ENCODE assay signal across 16 cellular contexts in genomic region chr3:168801792-168802191, GRCh38.
DNase-seq lines count a peak whose midpoint lies in the region; ATAC-seq, FAIRE-seq and TF ChIP-seq lines count a peak whose summit lies in the region.
"Had no signal": no experiment of that assay in that cellular context is flagged by ENCODE, and none has a peak within 500 bp of the region (broad histone marks: within the 10 kb centered on the region; RNA-seq: fewer than 3 reads in every experiment).

No MANE protein-coding gene starts in this region.

- WGBS in psoas muscle, 3 donors: 72 to 88% (median 81%) methylated on average over 1 of the region's 1 CpG

- H3K9me3 Mint-ChIP-seq in HFFc6: no peaks in the 10 kb centered on the region
- peaks cover 0 to 2% (median 0%) of the 10 kb centered on the region in 9 donors for H3K9me3 Mint-ChIP-seq in naive thymus-derived CD8-positive, alpha-beta T cell

- H3K4me3 Mint-ChIP-seq in HFFc6: 0 out of 2 replicates have a peak overlapping the region, but pooled peaks have one; percentile 7
- H3K4me3 Mint-ChIP-seq in naive thymus-derived CD8-positive, alpha-beta T cell: no peak overlapping the region
- H3K4me3 Mint-ChIP-seq: IgD-negative memory B cell had no signal

- peak overlapping the region; percentile 51 for H2AFZ ChIP-seq in ACC112 (ENCODE audit: low read length, unreplicated experiment)
- H2AFZ ChIP-seq: hepatocyte had no signal

- H3K4me1 ChIP-seq in ACC112 (ENCODE audit: control insufficient read depth, insufficient read depth, low read length, unreplicated experiment) (peaks cover 41% of the 10 kb centered on the region), psoas muscle (no peaks in the 10 kb centered on the region), colonic mucosa (no peaks in the 10 kb centered on the region)

- H3K27ac Mint-ChIP-seq in HFFc6: peak overlapping the region; percentile 76
- no peak overlapping the region for H3K27ac Mint-ChIP-seq in naive thymus-derived CD8-positive, alpha-beta T cell
- H3K27ac Mint-ChIP-seq: activated naive CD4-positive, alpha-beta T cell treated with anti-CD3 and anti-CD28 coated beads, Interleukin-2, amount 50 U/mL, for 72 hours; IgD-negative memory B cell had no signal

- no peak for ATAC-seq in naive thymus-derived CD8-positive, alpha-beta T cell
- no peak for ATAC-seq in psoas muscle
- ATAC-seq: activated naive CD4-positive, alpha-beta T cell treated with anti-CD3 and anti-CD28 coated beads, Interleukin-2, amount 50 U/mL, for 72 hours; Right ventricle myocardium inferior had no signal

- H3K36me3 Mint-ChIP-seq in HFFc6 (ENCODE audit: low read depth): no peaks in the 10 kb centered on the region
- no peaks in the 10 kb centered on the region for H3K36me3 Mint-ChIP-seq in naive thymus-derived CD8-positive, alpha-beta T cell
- H3K36me3 Mint-ChIP-seq: activated naive CD4-positive, alpha-beta T cell treated with anti-CD3 and anti-CD28 coated beads, Interleukin-2, amount 50 U/mL, for 72 hours; IgD-negative memory B cell had no signal

- no peaks in the 10 kb centered on the region for H3K36me3 ChIP-seq in ACC112 (ENCODE audit: insufficient read depth, low read length)
- H3K36me3 ChIP-seq in bronchial epithelial cell (ENCODE audit: control insufficient read depth, insufficient read depth, low read length): no peaks in the 10 kb centered on the region
- no peaks in the 10 kb centered on the region for H3K36me3 ChIP-seq in psoas muscle (ENCODE audit: insufficient read depth in 1 of 2, low read depth in 1 of 2)
- no peaks in the 10 kb centered on the region for H3K36me3 ChIP-seq in colonic mucosa

- POLR2A ChIA-PET in naive thymus-derived CD8-positive, alpha-beta T cell (lab: Charles Lee): no interaction called here

- no peak overlapping the region for H3K9ac ChIP-seq in colonic mucosa (ENCODE audit: low read depth in 2 of 2, low read length in 2 of 2)

- intact Hi-C loops in psoas muscle (cut with DNase I): no loop called here
- intact Hi-C loops in colonic mucosa (cut with DNase I): no loop called here

- H3K4me1 Mint-ChIP-seq in HFFc6 (ENCODE audit: low read depth): peaks cover 49% of the 10 kb centered on the region
- H3K4me1 Mint-ChIP-seq in naive thymus-derived CD8-positive, alpha-beta T cell: no peaks in the 10 kb centered on the region
- H3K4me1 Mint-ChIP-seq: IgD-negative memory B cell had no signal

- H3K27ac ChIP-seq in ACC112 (ENCODE audit: low read depth, low read length): no peak overlapping the region
- H3K27ac ChIP-seq in psoas muscle: no peak overlapping the region
- H3K27ac ChIP-seq in colonic mucosa: no peak overlapping the region
- H3K27ac ChIP-seq: hepatocyte had no signal

- H3K79me2 ChIP-seq in ACC112 (ENCODE audit: control insufficient read depth, insufficient read depth, low read length, unreplicated experiment): no peaks in the 10 kb centered on the region
- H3K79me2 ChIP-seq: hepatocyte had no signal

- H3K27me3 ChIP-seq in ACC112 (ENCODE audit: insufficient read depth, low read length) (no peaks in the 10 kb centered on the region), bronchial epithelial cell (ENCODE audit: control insufficient read depth, insufficient read depth, low read length) (no peaks in the 10 kb centered on the region), psoas muscle (ENCODE audit: insufficient read depth in 3 of 3, low read length in 2 of 3) (no peaks in the 10 kb centered on the region), colonic mucosa (no peaks in the 10 kb centered on the region)
- H3K27me3 ChIP-seq: hepatocyte had no signal

- no peaks in the 10 kb centered on the region for H3K27me3 Mint-ChIP-seq in HFFc6 (ENCODE audit: insufficient read depth)
- H3K27me3 Mint-ChIP-seq in naive thymus-derived CD8-positive, alpha-beta T cell: peaks cover 0 to 1% (median 0%) of the 10 kb centered on the region in 5 donors

- TF ChIP-seq CTCF in HFFc6 (IDR thresholded peaks at IDR 0.05) (no peak), bronchial epithelial cell (IDR thresholded peaks at IDR 0.05; ENCODE audit: insufficient read depth, low read length, severe bottlenecking) (no peak), psoas muscle (IDR thresholded peaks at IDR 0.05) (no peak), colonic mucosa (IDR thresholded peaks at IDR 0.05) (no peak)

- FAIRE-seq in bronchial epithelial cell (lab: Jason Lieb, UNC): no peak
- FAIRE-seq: GM18507 had no signal

- H3K9me3 ChIP-seq in psoas muscle (no peaks in the 10 kb centered on the region), colonic mucosa (no peaks in the 10 kb centered on the region)

- DNase-seq in HFFc6 (peak; percentile 66), bronchial epithelial cell (ENCODE audit: low read depth) (peak; percentile 91), iris pigment epithelial cell (ENCODE audit: low read depth) (peak; percentile 86), T-helper 1 cell (no peak), psoas muscle (no peak), colonic mucosa (no peak)
- DNase-seq in naive thymus-derived CD8-positive, alpha-beta T cell: no peak
- DNase-seq: AML-193, NCI-H1694, NCI-H748 treated with DMSO at 0.1 percent for 48 hours had no signal

- no peak overlapping the region for H3K4me3 ChIP-seq in ACC112 (ENCODE audit: low read depth, low read length)
- H3K4me3 ChIP-seq in bronchial epithelial cell (ENCODE audit: low read depth, low read length): no peak overlapping the region
- no peak overlapping the region for H3K4me3 ChIP-seq in psoas muscle
- no peak overlapping the region for H3K4me3 ChIP-seq in colonic mucosa
- H3K4me3 ChIP-seq: hepatocyte had no signal

Comparison
In these comparisons a context has a peak if more than half of its experiments do, and no peak if none do; other contexts are left out.
1. DNase-seq: peak in HFFc6 (single experiment), bronchial epithelial cell (single experiment) and iris pigment epithelial cell (single experiment); none in naive thymus-derived CD8-positive, alpha-beta T cell (0 of 10), T-helper 1 cell (0 of 5), psoas muscle (0 of 2) and colonic mucosa (single experiment).